In the genomic region with DNA sequence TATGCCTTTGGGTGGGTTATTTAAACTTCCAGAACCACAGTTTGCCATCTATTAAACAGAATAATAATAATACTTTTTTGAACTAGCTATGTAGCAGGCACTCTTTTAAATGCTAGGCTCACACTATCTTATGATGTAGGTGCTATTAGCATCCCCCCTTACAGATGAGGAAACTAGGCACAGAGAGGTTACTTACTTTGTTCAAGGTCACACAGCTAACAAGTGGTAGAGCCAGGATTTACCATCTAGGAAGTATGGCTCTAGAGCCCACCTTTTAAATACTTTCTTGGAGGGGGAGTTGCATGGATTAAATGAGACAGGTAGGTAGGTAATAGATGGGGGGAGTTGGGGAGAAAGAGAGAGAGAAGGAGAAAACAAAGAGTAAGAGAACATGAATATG, we compare ENCODE assay signal across 2 cellular contexts.
TF ChIP-seq lines count a peak whose summit lies in the region.

No MANE protein-coding gene starts in this region.

TF ChIP-seq in HepG2, 621 proteins besides CTCF, POLR2A, EP300 and RAD21:
- TF ChIP-seq GLMP (CRISPR knock-in tag; IDR thresholded peaks at IDR 0.05; ENCODE audit: borderline replicate concordance) (no peak), ZNF768 (CRISPR knock-in tag; IDR thresholded peaks at IDR 0.05) (peak; percentile 57; the same call in 1 of the 2 replicates)

TF ChIP-seq in K562, 482 proteins besides CTCF, POLR2A, EP300 and RAD21:
- TF ChIP-seq, protein P1, sequence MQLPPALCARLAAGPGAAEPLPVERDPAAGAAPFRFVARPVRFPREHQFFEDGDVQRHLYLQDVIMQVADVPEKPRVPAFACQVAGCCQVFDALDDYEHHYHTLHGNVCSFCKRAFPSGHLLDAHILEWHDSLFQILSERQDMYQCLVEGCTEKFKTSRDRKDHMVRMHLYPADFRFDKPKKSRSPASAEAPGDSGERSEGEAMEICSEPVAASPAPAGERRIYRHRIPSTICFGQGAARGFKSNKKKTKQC (CRISPR knock-in tag; IDR thresholded peaks at IDR 0.05), result no peak
- TF ChIP-seq MAFG (tag; conservative IDR thresholded peaks at IDR 0.05) (no peak), BRCA1 (IDR thresholded peaks at IDR 0.05) (no peak), BRCA1 (CRISPR knock-in tag; IDR thresholded peaks at IDR 0.05) (no peak), TBP (optimal IDR thresholded peaks at IDR 0.05; ENCODE audit: low read depth, low read length) (no peak), BCLAF1 (IDR thresholded peaks at IDR 0.05; ENCODE audit: borderline replicate concordance in 1 of 2, control insufficient read depth in 1 of 2, low read depth in 2 of 2, low read length in 1 of 2) (no peak), HDAC3 (IDR thresholded peaks at IDR 0.05; ENCODE audit: borderline replicate concordance, partially characterized antibody) (no peak), TEAD4 (IDR thresholded peaks at IDR 0.05; ENCODE audit: low read length) (no peak), TEAD4 (CRISPR knock-in tag; IDR thresholded peaks at IDR 0.05; ENCODE audit: borderline replicate concordance) (no peak), ZNF134 (CRISPR knock-in tag; conservative IDR thresholded peaks at IDR 0.05) (no peak), NELFE (IDR thresholded peaks at IDR 0.05; ENCODE audit: insufficient read depth, insufficient read length) (no peak), E2F3 (CRISPR knock-in tag; IDR thresholded peaks at IDR 0.05) (no peak), RBM25 (IDR thresholded peaks at IDR 0.05; ENCODE audit: low read depth, low read length, severe bottlenecking) (peak; percentile 61), EWSR1 (IDR thresholded peaks at IDR 0.05; ENCODE audit: borderline replicate concordance, low read depth, partially characterized antibody) (no peak), RFX1 (IDR thresholded peaks at IDR 0.05) (no peak), ZFP36 (IDR thresholded peaks at IDR 0.05; ENCODE audit: low read depth, low read length, partially characterized antibody) (peak; percentile 18), HDAC8 (tag; IDR thresholded peaks at IDR 0.05) (no peak)
- TF ChIP-seq, protein P2, sequence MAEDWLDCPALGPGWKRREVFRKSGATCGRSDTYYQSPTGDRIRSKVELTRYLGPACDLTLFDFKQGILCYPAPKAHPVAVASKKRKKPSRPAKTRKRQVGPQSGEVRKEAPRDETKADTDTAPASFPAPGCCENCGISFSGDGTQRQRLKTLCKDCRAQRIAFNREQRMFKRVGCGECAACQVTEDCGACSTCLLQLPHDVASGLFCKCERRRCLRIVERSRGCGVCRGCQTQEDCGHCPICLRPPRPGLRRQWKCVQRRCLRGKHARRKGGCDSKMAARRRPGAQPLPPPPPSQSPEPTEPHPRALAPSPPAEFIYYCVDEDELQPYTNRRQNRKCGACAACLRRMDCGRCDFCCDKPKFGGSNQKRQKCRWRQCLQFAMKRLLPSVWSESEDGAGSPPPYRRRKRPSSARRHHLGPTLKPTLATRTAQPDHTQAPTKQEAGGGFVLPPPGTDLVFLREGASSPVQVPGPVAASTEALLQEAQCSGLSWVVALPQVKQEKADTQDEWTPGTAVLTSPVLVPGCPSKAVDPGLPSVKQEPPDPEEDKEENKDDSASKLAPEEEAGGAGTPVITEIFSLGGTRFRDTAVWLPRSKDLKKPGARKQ (CRISPR knock-in tag; IDR thresholded peaks at IDR 0.05), result no peak
